10 cellular contexts compared by ENCODE assay signal in the genomic region with DNA sequence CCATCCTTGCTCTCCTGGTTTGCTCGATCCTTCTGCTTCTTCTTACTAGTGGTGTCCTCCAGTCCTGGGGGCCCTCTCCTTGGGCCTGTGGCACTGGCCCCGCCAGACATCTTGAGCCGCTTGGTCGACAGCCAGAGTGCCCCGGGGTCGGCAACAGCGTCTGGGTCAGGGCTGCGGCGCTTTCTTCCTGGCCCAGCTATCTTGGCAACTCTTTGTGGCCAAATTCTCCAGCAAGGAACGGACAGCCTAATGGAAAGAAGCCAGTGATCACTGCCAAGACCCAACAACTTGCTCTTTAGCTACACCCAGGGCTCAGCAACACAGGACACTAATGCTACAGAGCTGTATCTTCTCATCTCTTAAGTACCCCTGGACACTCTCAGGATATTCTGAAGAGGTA. TPM values are rescaled to one million over a fixed set of nuclear protein-coding genes. Genes with fewer than 3 reads are reported as not detected.
A peak's percentile ranks its signal among the peaks of the same experiment; 100 is the strongest.
DNase-seq lines count a peak whose midpoint lies in the region; ATAC-seq, FAIRE-seq and TF ChIP-seq lines count a peak whose summit lies in the region.
"Had no signal": no experiment of that assay in that cellular context is flagged by ENCODE, and none has a peak within 500 bp of the region (broad histone marks: within the 10 kb centered on the region; RNA-seq: fewer than 3 reads in every experiment).

No MANE protein-coding gene starts in this region.

- H2AFZ ChIP-seq in GM23338 (no peak overlapping the region), PC-9 (no peak overlapping the region), endothelial cell of umbilical vein (ENCODE audit: low read depth, low read length) (no peak overlapping the region)

- H3K4me2 ChIP-seq in GM23338 (no peak overlapping the region), PC-9 (peak overlapping the region; percentile 99), endothelial cell of umbilical vein (ENCODE audit: insufficient read depth, low read length) (no peak overlapping the region)

- intact Hi-C loops in PC-9 (cut with micrococcal nuclease; ENCODE audit: unreplicated experiment) = no loop called here
- intact Hi-C loops in endothelial cell of umbilical vein (cut with micrococcal nuclease) = no loop called here
- intact Hi-C loops in psoas muscle (cut with DNase I) = no loop called here
- intact Hi-C loops in spleen (cut with DNase I; ENCODE audit: low total_unique reads) = no loop called here

- DNase-seq in GM23338 (ENCODE audit: low spot score) (no peak), PC-9 (no peak), endothelial cell of umbilical vein (ENCODE audit: low read depth, low spot score) (no peak), psoas muscle (no peak), HEK293T (ENCODE audit: extremely low spot score) (no peak), OCI-M1 (lab: John Stamatoyannopoulos, UW) (no peak), spleen (no peak)
- no peak for DNase-seq in stimulated activated CD4-positive, alpha-beta T cell treated with anti-CD3 and anti-CD28 coated beads, Interleukin-1b, Interleukin-23, amount 100 ng/mL, for 48 hours

- H3K9me3 Mint-ChIP-seq in GM23338 = no peaks in the 10 kb centered on the region; the same call in 2 of the 3 replicates

- no peak overlapping the region for H3K27ac Mint-ChIP-seq in GM23338

- H3K9me1 ChIP-seq in endothelial cell of umbilical vein (replicated peaks; ENCODE audit: control insufficient read depth, extremely low read depth, insufficient read depth, low read length) = no peaks in the 10 kb centered on the region

- FAIRE-seq in endothelial cell of umbilical vein (lab: Jason Lieb, UNC) = no peak
- FAIRE-seq: frontal cortex had no signal

- H3K27me3 Mint-ChIP-seq in GM23338 (ENCODE audit: insufficient read depth, low read depth, poor library complexity) = peaks cover 7% of the 10 kb centered on the region

- H3K79me2 ChIP-seq in GM23338 (replicated peaks; ENCODE audit: insufficient read depth) (peaks cover 10% of the 10 kb centered on the region), PC-9 (ENCODE audit: low read depth) (peaks cover 26% of the 10 kb centered on the region), endothelial cell of umbilical vein (ENCODE audit: control insufficient read depth, insufficient read depth, low read length) (peaks cover 14% of the 10 kb centered on the region)

- H3K9me3 ChIP-seq in PC-9 (ENCODE audit: insufficient read depth, low read depth) (no peaks in the 10 kb centered on the region), endothelial cell of umbilical vein (replicated peaks; ENCODE audit: control insufficient read depth, insufficient read depth, low read length) (no peaks in the 10 kb centered on the region), psoas muscle (no peaks in the 10 kb centered on the region), spleen (no peaks in the 10 kb centered on the region)
- H3K9me3 ChIP-seq: prostate gland had no signal

- POLR2A ChIA-PET in PC-9 (lab: Charles Lee; ENCODE audit: unreplicated experiment) = interaction anchor here (0.6 kb wide), 1 partner anchor 126 kb away, joined by 3 read pairs; no protein-coding TSS in a partner anchor
- POLR2A ChIA-PET in endothelial cell of umbilical vein (lab: Charles Lee) = no interaction called here
- POLR2A ChIA-PET in HEK293T (lab: Yijun Ruan, JAX) = interaction anchor here (1.0 to 2.1 kb wide), 2 partner anchors 10 to 97 kb away, joined by 5 to 10 read pairs; partner anchors contain the start of gene NDUFAF3

- H3K9ac ChIP-seq in endothelial cell of umbilical vein (replicated peaks; ENCODE audit: extremely low read depth, insufficient read depth, low read length) = no peak overlapping the region

- H3K27me3 ChIP-seq in GM23338 (ENCODE audit: insufficient read depth) = no peaks in the 10 kb centered on the region
- no peaks in the 10 kb centered on the region for H3K27me3 ChIP-seq in PC-9 (ENCODE audit: insufficient read depth, low read depth)
- H3K27me3 ChIP-seq in endothelial cell of umbilical vein (ENCODE audit: control insufficient read depth in 2 of 2, insufficient read depth in 2 of 2, low read length in 2 of 2) = no peaks in the 10 kb centered on the region
- no peaks in the 10 kb centered on the region for H3K27me3 ChIP-seq in psoas muscle (ENCODE audit: insufficient read depth in 3 of 3, low read length in 2 of 3)
- no peaks in the 10 kb centered on the region for H3K27me3 ChIP-seq in spleen (replicated peaks in 1 of 7)

- peak overlapping the region; percentile 87 for H3K4me3 Mint-ChIP-seq in GM23338

- H3K4me3 ChIP-seq in GM23338 = no peak overlapping the region
- H3K4me3 ChIP-seq in PC-9 = peak overlapping the region; percentile 69
- H3K4me3 ChIP-seq in endothelial cell of umbilical vein (replicated peaks in 1 of 3; ENCODE audit: insufficient read depth in 1 of 3, low read depth in 1 of 3, low read length in 3 of 3) = no peak overlapping the region
- H3K4me3 ChIP-seq in psoas muscle = peak overlapping the region; percentile 98
- H3K4me3 ChIP-seq in spleen = peak overlapping the region in 1 of 8 donors; percentile 98

- peaks cover 4% of the 10 kb centered on the region; the same call in 2 of the 3 replicates for H3K4me1 Mint-ChIP-seq in GM23338

- TF ChIP-seq CTCF in GM23338 (conservative IDR thresholded peaks at IDR 0.05; ENCODE audit: low read depth in 2 of 2) = no peak
- no peak for TF ChIP-seq CTCF in PC-9 (conservative IDR thresholded peaks at IDR 0.05)
- no peak for TF ChIP-seq CTCF in endothelial cell of umbilical vein (IDR thresholded peaks at IDR 0.05; ENCODE audit: extremely low read depth in 1 of 2, insufficient read depth in 1 of 2, low read depth in 1 of 2, low read length in 2 of 2)
- TF ChIP-seq CTCF in psoas muscle (IDR thresholded peaks at IDR 0.05) = no peak
- no peak for TF ChIP-seq CTCF in spleen (IDR thresholded peaks at IDR 0.05 in 8 of 11, conservative IDR thresholded peaks at IDR 0.05 in 3 of 11)

- 29 to 37% (median 32%) methylated on average over 10 of the region's 10 CpGs for WGBS in psoas muscle, 3 donors
- 73 to 95% (median 83%) methylated on average over 10 of the region's 10 CpGs for WGBS in spleen, 5 donors

- H4K20me1 ChIP-seq in GM23338 (replicated peaks; ENCODE audit: insufficient read depth) = no peaks in the 10 kb centered on the region
- H4K20me1 ChIP-seq in PC-9 (ENCODE audit: insufficient read depth) = no peaks in the 10 kb centered on the region
- no peaks in the 10 kb centered on the region for H4K20me1 ChIP-seq in endothelial cell of umbilical vein (replicated peaks; ENCODE audit: control insufficient read depth, extremely low read depth, insufficient read depth, low read length)

- CTCF ChIA-PET in PC-9 (lab: Charles Lee) = no interaction called here
- CTCF ChIA-PET in endothelial cell of umbilical vein (lab: Charles Lee) = interaction anchor here (2.1 kb wide), 1 partner anchor 330 kb away, joined by 13 read pairs; no protein-coding TSS in a partner anchor
- CTCF ChIA-PET in HEK293T (lab: Yijun Ruan, JAX) = no interaction called here

- TF ChIP-seq POLR2A in endothelial cell of umbilical vein (IDR thresholded peaks at IDR 0.05; ENCODE audit: low read depth, low read length) = no peak
- TF ChIP-seq POLR2A in spleen (IDR thresholded peaks at IDR 0.05) = no peak

- BruUV-seq in PC-9 (replicated peaks; lab: Mats Ljungman, UMichigan) = no TSS peak
- no TSS peak for BruUV-seq in endothelial cell of umbilical vein (replicated peaks; lab: Mats Ljungman, UMichigan)

- H3K4me1 ChIP-seq in GM23338 (ENCODE audit: insufficient read depth) = peaks cover 4% of the 10 kb centered on the region; the same call in 1 of the 2 replicates
- H3K4me1 ChIP-seq in PC-9 (replicated peaks; ENCODE audit: insufficient read depth) = peaks cover 10% of the 10 kb centered on the region
- peaks cover 12% of the 10 kb centered on the region for H3K4me1 ChIP-seq in endothelial cell of umbilical vein (ENCODE audit: control insufficient read depth, extremely low read depth, insufficient read depth, low read length)
- peaks cover 16% of the 10 kb centered on the region for H3K4me1 ChIP-seq in psoas muscle
- peaks cover 13 to 39% (median 28%) of the 10 kb centered on the region in 6 donors for H3K4me1 ChIP-seq in spleen

- peaks cover 21% of the 10 kb centered on the region for H3F3A ChIP-seq in GM23338 (replicated peaks; ENCODE audit: low read depth)
- H3F3A ChIP-seq in PC-9 (ENCODE audit: insufficient read depth, low read depth) = peaks cover 29% of the 10 kb centered on the region

- no peaks in the 10 kb centered on the region for H3K9me2 ChIP-seq in GM23338 (ENCODE audit: insufficient read depth)
- H3K9me2 ChIP-seq in PC-9 (ENCODE audit: insufficient read depth) = no peaks in the 10 kb centered on the region

- H3K36me3 ChIP-seq in GM23338 (ENCODE audit: insufficient read depth) (peaks cover 15% of the 10 kb centered on the region), PC-9 (ENCODE audit: low read depth) (peaks cover 11% of the 10 kb centered on the region; the same call in 1 of the 2 replicates), endothelial cell of umbilical vein (ENCODE audit: control insufficient read depth in 2 of 2, extremely low read depth in 1 of 2, insufficient read depth in 2 of 2, low read length in 2 of 2) (peaks cover 7 to 68% of the 10 kb centered on the region in 2 experiments), psoas muscle (ENCODE audit: insufficient read depth in 1 of 2, low read depth in 1 of 2) (peaks cover 11 to 78% of the 10 kb centered on the region in 2 donors), spleen (peaks cover 14 to 79% (median 71%) of the 10 kb centered on the region in 6 donors)

- ATAC-seq in GM23338 (no peak), psoas muscle (no peak)

- dilution Hi-C loops in endothelial cell of umbilical vein (cut with MboI; ENCODE audit: extremely low pct_ligation_motif_present, low sequenced_read_pairs) = no loop called here

- H3K27ac ChIP-seq in GM23338 (ENCODE audit: low read depth) (no peak overlapping the region), PC-9 (peak overlapping the region; percentile 76), endothelial cell of umbilical vein (ENCODE audit: insufficient read depth, low read depth, low read length) (peak overlapping the region; percentile 9), psoas muscle (peak overlapping the region; percentile 95), spleen (peak overlapping the region in 3 of 8 donors; percentile 41 to 98 (median 96))

- peaks cover 49% of the 10 kb centered on the region for H3K36me3 Mint-ChIP-seq in GM23338 (ENCODE audit: low read depth)

RNA-seq across cellular contexts. Expression of gene USP19, which starts 1.6 kb away (rescaled TPM):
- total RNA-seq in GM23338 (2014; rRNA removed; shearing (Covaris generic)) = 56.9 and 62.0 TPM in 2 replicates
- polyA plus RNA-seq in GM23338 (2016; fragmentation: Nextera tagmentation; extraction: Ambion mirVana) (13.2 and 14.0 TPM in 2 replicates), endothelial cell of umbilical vein (31.3 and 36.8 TPM in 2 replicates), psoas muscle (10 to 100 TPM; 29.5 to 94.0 (median 42.9) TPM), spleen (10 to 100 TPM; 14.1 to 26.7 (median 17.2) TPM)
- total RNA-seq in PC-9 (2021) (72.1 TPM in 2 replicates), endothelial cell of umbilical vein (39.1 and 42.2 TPM in 2 replicates), psoas muscle (100 to 1,000 TPM in 2 of 4 donors, 10 to 100 TPM in 2; 79.5 to 109 (median 96.3) TPM), spleen (100 to 1,000 TPM in 2 of 7 donors, 10 to 100 TPM in 5; 59.5 to 108 (median 64.8) TPM)
- polyA plus RNA-seq in endothelial cell of umbilical vein (2011; cell fraction: cytosol; rRNA removed) = 23.3 and 25.3 TPM in 2 replicates
- polyA plus RNA-seq in endothelial cell of umbilical vein (2011; cell fraction: nucleus; rRNA removed) = 82.3 and 94.1 TPM in 2 replicates
- polyA plus RNA-seq in endothelial cell of umbilical vein (2012) = 16.8 and 22.3 TPM in 2 replicates
- polyA minus RNA-seq in endothelial cell of umbilical vein = 64.9 and 87.8 TPM in 2 replicates
- polyA minus RNA-seq in endothelial cell of umbilical vein (2011; cell fraction: cytosol; rRNA and poly(A)+ RNA removed) = 46.7 TPM
- 22.6 and 24.7 TPM in 2 replicates for polyA minus RNA-seq in endothelial cell of umbilical vein (2011; cell fraction: nucleus; rRNA and poly(A)+ RNA removed)

RNA-seq across cellular contexts. Expression of gene LAMB2, which starts 13.8 kb away (rescaled TPM):
- 106 and 154 TPM in 2 replicates for total RNA-seq in GM23338 (2014; rRNA removed; shearing (Covaris generic))
- 71.0 and 71.3 TPM in 2 replicates for polyA plus RNA-seq in GM23338 (2016; fragmentation: Nextera tagmentation; extraction: Ambion mirVana)
- total RNA-seq in PC-9 (2021) = 230 and 238 TPM in 2 replicates
- total RNA-seq in endothelial cell of umbilical vein = 374 and 423 TPM in 2 replicates
- 744 and 764 TPM in 2 replicates for polyA plus RNA-seq in endothelial cell of umbilical vein
- polyA plus RNA-seq in endothelial cell of umbilical vein (2011; cell fraction: cytosol; rRNA removed) = 276 and 317 TPM in 2 replicates
- 2,834 and 3,705 TPM in 2 replicates for polyA plus RNA-seq in endothelial cell of umbilical vein (2011; cell fraction: nucleus; rRNA removed)
- polyA plus RNA-seq in endothelial cell of umbilical vein (2012) = 291 and 300 TPM in 2 replicates
- polyA minus RNA-seq in endothelial cell of umbilical vein = 1,085 and 1,182 TPM in 2 replicates
- polyA minus RNA-seq in endothelial cell of umbilical vein (2011; cell fraction: cytosol; rRNA and poly(A)+ RNA removed) = 1.6 TPM
- 489 and 637 TPM in 2 replicates for polyA minus RNA-seq in endothelial cell of umbilical vein (2011; cell fraction: nucleus; rRNA and poly(A)+ RNA removed)
- total RNA-seq in psoas muscle = 100 to 1,000 TPM; 133 to 220 (median 141) TPM
- 100 to 1,000 TPM in 1 of 3 donors, 10 to 100 TPM in 2; 81.6 to 123 (median 95.3) TPM for polyA plus RNA-seq in psoas muscle
- total RNA-seq in spleen = 100 to 1,000 TPM; 168 to 331 (median 284) TPM
- 100 to 1,000 TPM in 2 of 3 donors, 10 to 100 TPM in 1; 97.7 to 376 (median 264) TPM for polyA plus RNA-seq in spleen

RNA-seq across cellular contexts. Expression of gene QARS1, which starts 14.5 kb away (rescaled TPM):
- total RNA-seq in GM23338 (2014; rRNA removed; shearing (Covaris generic)) = 301 and 373 TPM in 2 replicates
- polyA plus RNA-seq in GM23338 (2016; fragmentation: Nextera tagmentation; extraction: Ambion mirVana) (173 and 189 TPM in 2 replicates), endothelial cell of umbilical vein (434 and 477 TPM in 2 replicates), psoas muscle (100 to 1,000 TPM; 142 to 166 (median 157) TPM), spleen (100 to 1,000 TPM; 206 to 329 (median 239) TPM)
- total RNA-seq in PC-9 (2021) (334 and 337 TPM in 2 replicates), endothelial cell of umbilical vein (261 and 285 TPM in 2 replicates), psoas muscle (100 to 1,000 TPM; 120 to 200 (median 144) TPM), spleen (100 to 1,000 TPM; 174 to 238 (median 212) TPM)
- 308 and 315 TPM in 2 replicates for polyA plus RNA-seq in endothelial cell of umbilical vein (2011; cell fraction: cytosol; rRNA removed)
- 681 and 803 TPM in 2 replicates for polyA plus RNA-seq in endothelial cell of umbilical vein (2011; cell fraction: nucleus; rRNA removed)
- 288 and 313 TPM in 2 replicates for polyA plus RNA-seq in endothelial cell of umbilical vein (2012)
- 280 and 284 TPM in 2 replicates for polyA minus RNA-seq in endothelial cell of umbilical vein
- 116 TPM for polyA minus RNA-seq in endothelial cell of umbilical vein (2011; cell fraction: cytosol; rRNA and poly(A)+ RNA removed)
- 156 and 170 TPM in 2 replicates for polyA minus RNA-seq in endothelial cell of umbilical vein (2011; cell fraction: nucleus; rRNA and poly(A)+ RNA removed)

RNA-seq across cellular contexts. Expression of gene QRICH1, which starts 25.2 kb away (rescaled TPM):
- 114 and 149 TPM in 2 replicates for total RNA-seq in GM23338 (2014; rRNA removed; shearing (Covaris generic))
- polyA plus RNA-seq in GM23338 (2016; fragmentation: Nextera tagmentation; extraction: Ambion mirVana) = 66.9 and 71.2 TPM in 2 replicates
- total RNA-seq in PC-9 (2021) = 84.8 and 87.5 TPM in 2 replicates
- total RNA-seq in endothelial cell of umbilical vein = 106 and 116 TPM in 2 replicates
- polyA plus RNA-seq in endothelial cell of umbilical vein = 89.6 and 89.7 TPM in 2 replicates
- polyA plus RNA-seq in endothelial cell of umbilical vein (2011; cell fraction: cytosol; rRNA removed) = 67.2 and 68.2 TPM in 2 replicates
- 306 and 324 TPM in 2 replicates for polyA plus RNA-seq in endothelial cell of umbilical vein (2011; cell fraction: nucleus; rRNA removed)
- polyA plus RNA-seq in endothelial cell of umbilical vein (2012) = 41.5 and 50.0 TPM in 2 replicates
- polyA minus RNA-seq in endothelial cell of umbilical vein = 145 and 152 TPM in 2 replicates
- 66.4 TPM for polyA minus RNA-seq in endothelial cell of umbilical vein (2011; cell fraction: cytosol; rRNA and poly(A)+ RNA removed)
- polyA minus RNA-seq in endothelial cell of umbilical vein (2011; cell fraction: nucleus; rRNA and poly(A)+ RNA removed) = 67.8 and 109 TPM in 2 replicates
- total RNA-seq in psoas muscle = 10 to 100 TPM; 52.8 to 83.9 (median 71.1) TPM
- polyA plus RNA-seq in psoas muscle = 10 to 100 TPM; 21.5 to 37.1 (median 28.6) TPM
- total RNA-seq in spleen = 100 to 1,000 TPM in 5 of 7 donors, 10 to 100 TPM in 2; 88.2 to 127 (median 105) TPM
- 10 to 100 TPM; 35.9 to 48.4 (median 47.6) TPM for polyA plus RNA-seq in spleen

RNA-seq across cellular contexts. Expression of gene CCDC71, which starts 47.1 kb away (rescaled TPM):
- total RNA-seq in GM23338 (2014; rRNA removed; shearing (Covaris generic)) = 37.4 and 44.2 TPM in 2 replicates
- polyA plus RNA-seq in GM23338 (2016; fragmentation: Nextera tagmentation; extraction: Ambion mirVana) (1.9 and 2.6 TPM in 2 replicates), endothelial cell of umbilical vein (41.6 and 48.7 TPM in 2 replicates), psoas muscle (10 to 100 TPM; 20.0 to 26.8 (median 20.8) TPM), spleen (10 to 100 TPM in 2 of 3 donors, 1 to 10 TPM in 1; 9.9 to 19.1 (median 16.3) TPM)
- total RNA-seq in PC-9 (2021) (17.8 and 24.0 TPM in 2 replicates), endothelial cell of umbilical vein (20.3 and 23.5 TPM in 2 replicates), psoas muscle (10 to 100 TPM; 12.6 to 20.5 (median 14.7) TPM), spleen (10 to 100 TPM; 20.5 to 45.4 (median 28.8) TPM)
- 28.4 and 32.7 TPM in 2 replicates for polyA plus RNA-seq in endothelial cell of umbilical vein (2011; cell fraction: cytosol; rRNA removed)
- 17.0 and 18.3 TPM in 2 replicates for polyA plus RNA-seq in endothelial cell of umbilical vein (2011; cell fraction: nucleus; rRNA removed)
- polyA plus RNA-seq in endothelial cell of umbilical vein (2012) = 14.6 and 16.1 TPM in 2 replicates
- polyA minus RNA-seq in endothelial cell of umbilical vein = 36.0 and 41.9 TPM in 2 replicates
- polyA minus RNA-seq in endothelial cell of umbilical vein (2011; cell fraction: cytosol; rRNA and poly(A)+ RNA removed) = 18.5 TPM
- 25.8 and 29.7 TPM in 2 replicates for polyA minus RNA-seq in endothelial cell of umbilical vein (2011; cell fraction: nucleus; rRNA and poly(A)+ RNA removed)

Comparison
In these comparisons a context has a peak if more than half of its experiments do, and no peak if none do; other contexts are left out.
1. H3K4me3 ChIP-seq: peak in PC-9 (single experiment) and psoas muscle (single experiment); none in GM23338 (single experiment) and endothelial cell of umbilical vein (0 of 3).